8 cellular contexts compared by ENCODE assay signal in the genomic region with DNA sequence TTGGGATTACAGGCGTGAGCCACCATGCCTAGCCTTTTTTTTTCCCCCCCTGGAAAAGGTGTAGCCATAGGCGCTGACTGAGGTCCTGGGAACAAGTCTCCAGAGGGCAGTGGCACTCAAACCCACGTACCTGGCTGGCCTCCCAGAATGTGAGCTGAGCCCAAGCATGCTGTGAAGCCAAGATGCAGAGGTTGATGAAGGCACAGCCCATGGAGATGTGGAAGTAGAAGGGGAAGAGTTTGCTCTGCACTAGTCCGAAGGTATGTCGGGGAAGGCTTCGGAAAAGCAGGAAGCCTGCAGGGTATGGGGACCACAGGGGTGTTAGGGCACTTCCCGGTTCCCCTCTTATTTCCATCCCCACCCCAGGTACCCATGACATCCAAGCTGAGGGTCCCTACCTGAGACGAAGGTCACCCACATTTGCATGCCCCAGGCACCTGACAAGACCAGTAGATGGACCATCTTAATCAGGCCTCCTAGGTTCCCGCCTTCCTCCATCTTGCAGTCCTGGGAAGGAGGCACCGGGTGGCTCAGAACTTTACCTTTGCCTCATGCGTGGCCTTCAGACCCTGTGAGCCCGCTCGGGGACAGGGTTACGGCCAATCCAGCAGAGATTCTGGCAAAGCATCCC. TPM values are rescaled to one million over a fixed set of nuclear protein-coding genes. Genes with fewer than 3 reads are reported as not detected.
A peak's percentile ranks its signal among the peaks of the same experiment; 100 is the strongest.
DNase-seq lines count a peak whose midpoint lies in the region; ATAC-seq lines count a peak whose summit lies in the region.

No MANE protein-coding gene starts in this region.

- POLR2A ChIA-PET in activated CD4-positive, alpha-beta T cell treated with anti-CD3 and anti-CD28 coated beads, Interleukin-2, amount 10 ng/mL, durations not matched to agents 7 days and 5 days (lab: Charles Lee) = interaction anchor here (1.1 kb wide), 1 partner anchor 21 kb away, joined by 4 read pairs; no protein-coding TSS in a partner anchor
- POLR2A ChIA-PET in activated CD4-positive, alpha-beta memory T cell treated with anti-CD3 and anti-CD28 coated beads for 36 hours (lab: Charles Lee) = interaction anchor here (0.7 to 1.9 kb wide), 2 partner anchors 36 to 253 kb away, joined by 3 to 6 read pairs; no protein-coding TSS in a partner anchor

- H3K9me3 ChIP-seq in iPS-20b (ENCODE audit: insufficient read depth, low read depth, low read length) = no peaks in the 10 kb centered on the region
- peaks cover 4% of the 10 kb centered on the region for H3K9me3 ChIP-seq in thymus (ENCODE audit: control insufficient read depth)

- peaks cover 13% of the 10 kb centered on the region for H3K9me3 Mint-ChIP-seq in activated CD4-positive, alpha-beta T cell treated with anti-CD3 and anti-CD28 coated beads, Interleukin-2, amount 10 ng/mL, durations not matched to agents 7 days and 5 days
- H3K9me3 Mint-ChIP-seq in activated CD4-positive, alpha-beta memory T cell treated with anti-CD3 and anti-CD28 coated beads for 36 hours = peaks cover 14% of the 10 kb centered on the region

- H3K27me3 ChIP-seq in iPS-20b (ENCODE audit: insufficient read depth, low read length) (no peaks in the 10 kb centered on the region), thymus (ENCODE audit: control insufficient read depth, insufficient read depth) (no peaks in the 10 kb centered on the region)

- H3K4me3 ChIP-seq in iPS-20b (ENCODE audit: low read length) = peak overlapping the region; percentile 96
- H3K4me3 ChIP-seq in thymus (ENCODE audit: low read length) = peak overlapping the region; percentile 79

- intact Hi-C loops in activated CD4-positive, alpha-beta memory T cell treated with anti-CD3 and anti-CD28 coated beads for 36 hours (cut with micrococcal nuclease) = no loop called here

- no peak for DNase-seq in activated CD4-positive, alpha-beta T cell treated with anti-CD3 and anti-CD28 coated beads, Interleukin-2, amount 10 ng/mL, durations not matched to agents 7 days and 5 days
- no peak for DNase-seq in activated CD4-positive, alpha-beta T cell treated with anti-CD3 and anti-CD28 coated beads, Interleukin-2, amount 50 U/mL, for 48 hours
- no peak for DNase-seq in activated CD4-positive, alpha-beta memory T cell treated with anti-CD3 and anti-CD28 coated beads for 36 hours

- peak overlapping the region; percentile 92 for H3K4me3 Mint-ChIP-seq in activated CD4-positive, alpha-beta T cell treated with anti-CD3 and anti-CD28 coated beads, Interleukin-2, amount 10 ng/mL, durations not matched to agents 7 days and 5 days
- H3K4me3 Mint-ChIP-seq in activated CD4-positive, alpha-beta memory T cell treated with anti-CD3 and anti-CD28 coated beads for 36 hours = peak overlapping the region; percentile 80

- peaks cover 27% of the 10 kb centered on the region for H3K4me1 Mint-ChIP-seq in activated CD4-positive, alpha-beta T cell treated with anti-CD3 and anti-CD28 coated beads, Interleukin-2, amount 10 ng/mL, durations not matched to agents 7 days and 5 days
- peaks cover 25% of the 10 kb centered on the region for H3K4me1 Mint-ChIP-seq in activated CD4-positive, alpha-beta memory T cell treated with anti-CD3 and anti-CD28 coated beads for 36 hours (ENCODE audit: low read depth)

- ATAC-seq in GM21515 (IDR thresholded peaks at IDR 0.05; ENCODE audit: unreplicated experiment) = no peak
- ATAC-seq in GM18511 (IDR thresholded peaks at IDR 0.05; ENCODE audit: unreplicated experiment) = no peak
- ATAC-seq in HG02588 (IDR thresholded peaks at IDR 0.05; ENCODE audit: unreplicated experiment) = no peak

- H3K27ac ChIP-seq in iPS-20b (ENCODE audit: low read length) (no peak overlapping the region), thymus (ENCODE audit: low read depth) (peak overlapping the region; percentile 31)

- H3K27ac Mint-ChIP-seq in activated CD4-positive, alpha-beta T cell treated with anti-CD3 and anti-CD28 coated beads, Interleukin-2, amount 10 ng/mL, durations not matched to agents 7 days and 5 days = peak overlapping the region; percentile 92
- H3K27ac Mint-ChIP-seq in activated CD4-positive, alpha-beta memory T cell treated with anti-CD3 and anti-CD28 coated beads for 36 hours = peak overlapping the region; percentile 85

- CTCF ChIA-PET in activated CD4-positive, alpha-beta T cell treated with anti-CD3 and anti-CD28 coated beads, Interleukin-2, amount 10 ng/mL, durations not matched to agents 7 days and 5 days (lab: Charles Lee) = interaction anchor here (0.6 to 1.8 kb wide), 3 partner anchors 29 to 408 kb away, joined by 3 to 7 read pairs (median 4); a partner anchor contains a TSS
- CTCF ChIA-PET in activated CD4-positive, alpha-beta memory T cell treated with anti-CD3 and anti-CD28 coated beads for 36 hours (lab: Charles Lee) = interaction anchor here (2.0 to 2.4 kb wide), 2 partner anchors 30 to 36 kb away, joined by 7 to 15 read pairs; a partner anchor contains a TSS

- peaks cover 6% of the 10 kb centered on the region for H3K36me3 Mint-ChIP-seq in activated CD4-positive, alpha-beta T cell treated with anti-CD3 and anti-CD28 coated beads, Interleukin-2, amount 10 ng/mL, durations not matched to agents 7 days and 5 days (ENCODE audit: low read depth)
- peaks cover 10% of the 10 kb centered on the region for H3K36me3 Mint-ChIP-seq in activated CD4-positive, alpha-beta memory T cell treated with anti-CD3 and anti-CD28 coated beads for 36 hours

- H3K36me3 ChIP-seq in iPS-20b (ENCODE audit: insufficient read depth, low read depth, low read length) = no peaks in the 10 kb centered on the region
- peaks cover 3% of the 10 kb centered on the region for H3K36me3 ChIP-seq in thymus (ENCODE audit: control insufficient read depth, insufficient read depth)

- H3K27me3 Mint-ChIP-seq in activated CD4-positive, alpha-beta T cell treated with anti-CD3 and anti-CD28 coated beads, Interleukin-2, amount 10 ng/mL, durations not matched to agents 7 days and 5 days = no peaks in the 10 kb centered on the region
- no peaks in the 10 kb centered on the region for H3K27me3 Mint-ChIP-seq in activated CD4-positive, alpha-beta memory T cell treated with anti-CD3 and anti-CD28 coated beads for 36 hours

- peaks cover 4% of the 10 kb centered on the region for H3K4me1 ChIP-seq in iPS-20b (ENCODE audit: insufficient read depth, low read length)
- peaks cover 16% of the 10 kb centered on the region for H3K4me1 ChIP-seq in thymus (ENCODE audit: control insufficient read depth, insufficient read depth, low read length)

- 73% methylated on average over 14 of the region's 14 CpGs for WGBS in thymus

- H3K9ac ChIP-seq in iPS-20b (ENCODE audit: low read depth, low read length) = peak overlapping the region; percentile 88; the same call in 1 of the 2 replicates

RNA-seq across cellular contexts. Expression of a gene that starts 0.8 kb away (rescaled TPM):
- 10 to 100 TPM; 25.9 to 26.7 TPM for total RNA-seq in activated CD4-positive, alpha-beta T cell treated with anti-CD3 and anti-CD28 coated beads, Interleukin-2, amount 10 ng/mL, durations not matched to agents 7 days and 5 days
- total RNA-seq in activated CD4-positive, alpha-beta memory T cell treated with anti-CD3 and anti-CD28 coated beads for 36 hours = 10 to 100 TPM; 31.1 to 33.2 TPM
- polyA plus RNA-seq in thymus = 75.2 TPM

RNA-seq across cellular contexts. Expression of a gene that starts 1.1 kb away (rescaled TPM):
- total RNA-seq in activated CD4-positive, alpha-beta T cell treated with anti-CD3 and anti-CD28 coated beads, Interleukin-2, amount 10 ng/mL, durations not matched to agents 7 days and 5 days = 10 to 100 TPM; 18.0 to 20.5 TPM
- 10 to 100 TPM; 16.0 to 18.0 TPM for total RNA-seq in activated CD4-positive, alpha-beta memory T cell treated with anti-CD3 and anti-CD28 coated beads for 36 hours
- 56.9 TPM for polyA plus RNA-seq in thymus

RNA-seq across cellular contexts. Expression of a gene that starts 5.8 kb away (rescaled TPM):
- total RNA-seq in activated CD4-positive, alpha-beta T cell treated with anti-CD3 and anti-CD28 coated beads, Interleukin-2, amount 10 ng/mL, durations not matched to agents 7 days and 5 days = 1 to 10 TPM; 3.2 to 3.6 TPM
- total RNA-seq in activated CD4-positive, alpha-beta memory T cell treated with anti-CD3 and anti-CD28 coated beads for 36 hours = 10 to 100 TPM; 12.5 to 14.4 TPM
- polyA plus RNA-seq in thymus = 7.8 TPM

RNA-seq across cellular contexts. Expression of a gene that starts 10.0 kb away (rescaled TPM):
- total RNA-seq in activated CD4-positive, alpha-beta T cell treated with anti-CD3 and anti-CD28 coated beads, Interleukin-2, amount 10 ng/mL, durations not matched to agents 7 days and 5 days = 1 to 10 TPM; 1.3 to 1.9 TPM
- total RNA-seq in activated CD4-positive, alpha-beta memory T cell treated with anti-CD3 and anti-CD28 coated beads for 36 hours = 1 to 10 TPM; 3.6 to 4.7 TPM
- 9.7 TPM for polyA plus RNA-seq in thymus

RNA-seq across cellular contexts. Expression of a gene that starts 29.2 kb away (rescaled TPM):
- total RNA-seq in activated CD4-positive, alpha-beta T cell treated with anti-CD3 and anti-CD28 coated beads, Interleukin-2, amount 10 ng/mL, durations not matched to agents 7 days and 5 days = 1 to 10 TPM; 2.9 to 3.5 TPM
- total RNA-seq in activated CD4-positive, alpha-beta memory T cell treated with anti-CD3 and anti-CD28 coated beads for 36 hours = 1 to 10 TPM; 1.5 to 1.7 TPM
- 5.9 TPM for polyA plus RNA-seq in thymus
